ENCODE assay signal across 8 cellular contexts in the genomic region with DNA sequence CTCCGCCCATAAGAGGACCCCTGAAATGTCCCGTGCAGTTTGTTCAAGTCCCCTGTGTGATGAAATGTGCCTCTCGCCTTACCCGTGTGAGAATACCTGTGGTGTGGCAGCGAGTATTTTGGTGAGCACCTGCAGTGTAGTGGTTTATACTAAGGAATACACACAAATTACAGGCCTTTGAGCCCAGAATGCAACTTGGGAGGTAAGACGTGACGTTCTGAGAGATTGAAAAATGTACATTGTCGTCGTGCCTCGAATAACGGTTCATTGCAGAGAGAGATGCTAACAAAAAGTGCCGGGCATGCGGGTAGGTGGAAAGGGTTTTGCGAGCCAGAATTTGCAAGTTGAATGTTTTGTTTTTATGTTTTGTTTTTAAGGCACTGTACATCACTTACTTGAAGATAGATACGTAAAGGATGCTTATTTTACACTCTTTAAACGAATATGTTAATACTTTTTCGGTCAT. TPM values are rescaled to one million over a fixed set of nuclear protein-coding genes. Genes with fewer than 3 reads are reported as not detected.
DNase-seq lines count a peak whose midpoint lies in the region; ATAC-seq and TF ChIP-seq lines count a peak whose summit lies in the region.

No MANE protein-coding gene starts in this region.

- H3K27ac Mint-ChIP-seq in effector memory CD8-positive, alpha-beta T cell = peak overlapping the region; percentile 69 to 87

- TF ChIP-seq CTCF in GM06990 (IDR thresholded peaks at IDR 0.05; ENCODE audit: insufficient read depth, low read length, poor library complexity, severe bottlenecking) = no peak
- no peak for TF ChIP-seq CTCF in ovary (IDR thresholded peaks at IDR 0.05)

- no peak for TF ChIP-seq EP300 in ovary (IDR thresholded peaks at IDR 0.05)

- intact Hi-C loops in ovary (cut with DNase I) = loop anchor here in 1 of 4 donors (5.0 kb wide), 1 partner anchor 372 kb away; no protein-coding TSS in a partner anchor

- peak overlapping the region; percentile 97 for H3K27ac ChIP-seq in ovary

- no peaks in the 10 kb centered on the region for H3K27me3 Mint-ChIP-seq in effector memory CD8-positive, alpha-beta T cell

- no peaks in the 10 kb centered on the region for H3K9me3 ChIP-seq in ovary

- peak; percentile 5 for ATAC-seq in GM21737 (IDR thresholded peaks at IDR 0.05; ENCODE audit: unreplicated experiment)
- ATAC-seq in effector memory CD8-positive, alpha-beta T cell (replicated peaks) = peak; percentile 45

- no peak for TF ChIP-seq POLR2A in ovary (IDR thresholded peaks at IDR 0.05)

- H3K4me3 ChIP-seq in GM06990 (replicated peaks; ENCODE audit: low read depth, low read length) = peak overlapping the region; percentile 86
- peak overlapping the region; percentile 95 for H3K4me3 ChIP-seq in ovary

- H3K27me3 ChIP-seq in GM06990 (replicated peaks; ENCODE audit: control insufficient read depth, insufficient read depth, low read length) = no peaks in the 10 kb centered on the region
- no peaks in the 10 kb centered on the region for H3K27me3 ChIP-seq in ovary

- no peaks in the 10 kb centered on the region for H3K4me1 ChIP-seq in ovary (ENCODE audit: insufficient read depth)

- peaks cover 11 to 12% of the 10 kb centered on the region in 2 donors for H3K4me1 Mint-ChIP-seq in effector memory CD8-positive, alpha-beta T cell (ENCODE audit: low read depth in 2 of 2)

- H3K36me3 Mint-ChIP-seq in effector memory CD8-positive, alpha-beta T cell (ENCODE audit: insufficient read depth) = peaks cover 8% of the 10 kb centered on the region

- no peaks in the 10 kb centered on the region for H3K9me3 Mint-ChIP-seq in effector memory CD8-positive, alpha-beta T cell

- DNase-seq in GM06990 (ENCODE audit: extremely low read depth, insufficient read length) (no peak), NCI-H345 (lab: John Stamatoyannopoulos, UW) (peak; percentile 53), ovary (no peak), HPDE6-E6E7 (ENCODE audit: extremely low spot score) (no peak), T-helper 9 cell (no peak)
- no peak for DNase-seq in effector memory CD8-positive, alpha-beta T cell
- no peak for DNase-seq in NK-92 treated with Interleukin-12 subunit alpha and Interleukin-12 subunit beta, amount 100 ng/mL, for 24 hours (lab: John Stamatoyannopoulos, UW)

- 9 to 12% (median 10%) methylated on average over 17 of the region's 17 CpGs for WGBS in ovary, 3 donors

- H3K36me3 ChIP-seq in GM06990 (ENCODE audit: control insufficient read depth, insufficient read depth, low read length) (peaks cover 3% of the 10 kb centered on the region), ovary (no peaks in the 10 kb centered on the region)

- H3K4me3 Mint-ChIP-seq in effector memory CD8-positive, alpha-beta T cell = peak overlapping the region; percentile 86 to 95

RNA-seq across cellular contexts. Expression of a gene that starts 0.9 kb away (rescaled TPM):
- 10 to 100 TPM; 10.4 to 59.4 (median 14.8) TPM for total RNA-seq in ovary
- polyA plus RNA-seq in ovary = 1 to 10 TPM; 7.3 to 8.9 TPM
